Comparison of ENCODE assay signal across 15 cellular contexts in genomic region chr18:8046421-8046820, GRCh38.
A peak's percentile ranks its signal among the peaks of the same experiment; 100 is the strongest.
DNase-seq lines count a peak whose midpoint lies in the region; ATAC-seq, FAIRE-seq and TF ChIP-seq lines count a peak whose summit lies in the region.
"Had no signal": no experiment of that assay in that cellular context is flagged by ENCODE, and none has a peak within 500 bp of the region (broad histone marks: within the 10 kb centered on the region; RNA-seq: fewer than 3 reads in every experiment).

No MANE protein-coding gene starts in this region.

- H3K4me3 ChIP-seq in SJCRH30 (no peak overlapping the region), astrocyte of the spinal cord (ENCODE audit: low read depth, low read length) (no peak overlapping the region), esophagus squamous epithelium (no peak overlapping the region)
- H3K4me3 ChIP-seq: BLaER1 had no signal

- peak overlapping the region; percentile 66 to 72 for H3K27ac Mint-ChIP-seq in stimulated activated naive CD8-positive, alpha-beta T cell treated with anti-CD3 and anti-CD28 coated beads, Interleukin-15, amount 100 ng/mL, for 72 hours

- no peak for DNase-seq in stimulated activated naive CD8-positive, alpha-beta T cell treated with anti-CD3 and anti-CD28 coated beads, Interleukin-15, amount 100 ng/mL, for 72 hours
- DNase-seq in stimulated activated naive CD8-positive, alpha-beta T cell treated with anti-CD3 and anti-CD28 coated beads, Interleukin-15, Interleukin-2, amounts not matched to agents 100 U/mL and 50 U/mL, for 24 hours = no peak
- peak; percentile 15 to 28 for DNase-seq in SJCRH30
- DNase-seq in astrocyte of the spinal cord (ENCODE audit: low read depth, low spot score) = peak; percentile 47
- DNase-seq in urothelium cell line (ENCODE audit: low spot score) = peak; percentile 69
- DNase-seq in NCI-H1105 (lab: John Stamatoyannopoulos, UW) = no peak
- no peak for DNase-seq in esophagus squamous epithelium (lab: John Stamatoyannopoulos, UW)
- DNase-seq: 8988T, AML-193, DMS 273 treated with DMSO at 0.1 percent for 48 hours, HCEC 1CT had no signal

- intact Hi-C loops in esophagus squamous epithelium (cut with DNase I) = no loop called here

- H3K27me3 ChIP-seq in SJCRH30 (no peaks in the 10 kb centered on the region), esophagus squamous epithelium (no peaks in the 10 kb centered on the region)

- H3K9me3 ChIP-seq in SJCRH30 (replicated peaks) (no peaks in the 10 kb centered on the region), esophagus squamous epithelium (no peaks in the 10 kb centered on the region)
- H3K9me3 ChIP-seq: BLaER1 had no signal

- H3K4me1 Mint-ChIP-seq in stimulated activated naive CD8-positive, alpha-beta T cell treated with anti-CD3 and anti-CD28 coated beads, Interleukin-15, amount 100 ng/mL, for 72 hours = no peaks in the 10 kb centered on the region

- in situ Hi-C loops in astrocyte of the spinal cord (cut with HindIII; ENCODE audit: low sequenced_read_pairs) = no loop called here

- H3K4me1 ChIP-seq in SJCRH30 (no peaks in the 10 kb centered on the region), esophagus squamous epithelium (peaks cover 0 to 22% (median 0%) of the 10 kb centered on the region in 3 donors)

- peaks cover 0 to 7% of the 10 kb centered on the region in 2 donors for H3K9me3 Mint-ChIP-seq in stimulated activated naive CD8-positive, alpha-beta T cell treated with anti-CD3 and anti-CD28 coated beads, Interleukin-15, amount 100 ng/mL, for 72 hours

- TF ChIP-seq CTCF in astrocyte of the spinal cord (IDR thresholded peaks at IDR 0.05; ENCODE audit: low read depth, low read length) = no peak
- TF ChIP-seq CTCF in esophagus squamous epithelium (IDR thresholded peaks at IDR 0.05) = no peak

- H3K27me3 Mint-ChIP-seq in stimulated activated naive CD8-positive, alpha-beta T cell treated with anti-CD3 and anti-CD28 coated beads, Interleukin-15, amount 100 ng/mL, for 72 hours = no peaks in the 10 kb centered on the region

- peak; percentile 63 for FAIRE-seq in urothelium cell line (lab: Jason Lieb, UNC)
- FAIRE-seq: G401.6, GM12891 had no signal

- ATAC-seq in stimulated activated naive CD8-positive, alpha-beta T cell treated with anti-CD3 and anti-CD28 coated beads, Interleukin-15, amount 100 ng/mL, for 72 hours = no peak
- no peak for ATAC-seq in stimulated activated naive CD8-positive, alpha-beta T cell treated with anti-CD3 and anti-CD28 coated beads, Interleukin-15, Interleukin-2, amounts not matched to agents 100 U/mL and 50 U/mL, for 24 hours
- no peak for ATAC-seq in HG03095 (IDR thresholded peaks at IDR 0.05; ENCODE audit: unreplicated experiment)

- H3K27ac ChIP-seq in SJCRH30 (no peak overlapping the region), esophagus squamous epithelium (no peak overlapping the region)
- H3K27ac ChIP-seq: BLaER1 had no signal

- H3K36me3 ChIP-seq in SJCRH30 (no peaks in the 10 kb centered on the region), esophagus squamous epithelium (no peaks in the 10 kb centered on the region)
- H3K36me3 ChIP-seq: BLaER1 had no signal

- TF ChIP-seq POLR2A in esophagus squamous epithelium (IDR thresholded peaks at IDR 0.05) = no peak

- WGBS in esophagus squamous epithelium, 2 donors = 82 to 94% methylated on average over 5 of the region's 5 CpGs

- no peak overlapping the region for H3K4me3 Mint-ChIP-seq in stimulated activated naive CD8-positive, alpha-beta T cell treated with anti-CD3 and anti-CD28 coated beads, Interleukin-15, amount 100 ng/mL, for 72 hours

Comparison
In these comparisons a context has a peak if more than half of its experiments do, and no peak if none do; other contexts are left out.
1. DNase-seq: peak in SJCRH30 (2 of 2), astrocyte of the spinal cord (single experiment) and urothelium cell line (single experiment); none in stimulated activated naive CD8-positive, alpha-beta T cell treated with anti-CD3 and anti-CD28 coated beads, Interleukin-15, amount 100 ng/mL, for 72 hours (0 of 2), stimulated activated naive CD8-positive, alpha-beta T cell treated with anti-CD3 and anti-CD28 coated beads, Interleukin-15, Interleukin-2, amounts not matched to agents 100 U/mL and 50 U/mL, for 24 hours (single experiment), NCI-H1105 (single experiment) and esophagus squamous epithelium (single experiment).